In the genomic region with DNA sequence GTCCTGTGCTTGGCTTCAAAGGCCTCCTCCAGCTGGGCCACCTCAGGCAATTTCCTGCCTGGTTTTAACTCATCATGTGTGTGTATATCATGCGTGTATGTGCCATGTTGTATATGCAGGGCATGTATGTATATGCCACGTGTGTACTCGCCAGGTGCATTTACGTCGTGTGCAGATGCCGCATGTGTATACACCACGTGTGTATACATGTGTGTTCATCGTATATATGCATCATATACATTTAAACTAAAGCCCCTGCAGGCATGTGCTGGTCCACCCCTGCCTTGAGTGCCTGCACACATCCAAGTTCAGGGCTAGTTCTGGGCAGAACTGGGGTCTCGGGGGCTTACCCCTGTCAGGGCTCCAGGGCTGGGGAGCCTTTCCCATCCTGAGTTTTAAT, we compare ENCODE assay signal across 14 cellular contexts. TPM values are rescaled to one million over a fixed set of nuclear protein-coding genes. Genes with fewer than 3 reads are reported as not detected.
A peak's percentile ranks its signal among the peaks of the same experiment; 100 is the strongest.
DNase-seq lines count a peak whose midpoint lies in the region; ATAC-seq and TF ChIP-seq lines count a peak whose summit lies in the region.
"Had no signal": no experiment of that assay in that cellular context is flagged by ENCODE, and none has a peak within 500 bp of the region (broad histone marks: within the 10 kb centered on the region; RNA-seq: fewer than 3 reads in every experiment).

No MANE protein-coding gene starts in this region.

- TF ChIP-seq CTCF in C4-2B (conservative IDR thresholded peaks at IDR 0.05) (no peak), VCaP (conservative IDR thresholded peaks at IDR 0.05) (no peak), omental fat pad (IDR thresholded peaks at IDR 0.05) (no peak)

- DNase-seq in posterior vena cava (ENCODE audit: low spot score): peak; percentile 34
- no peak for DNase-seq in omental fat pad (ENCODE audit: low spot score)
- DNase-seq in occipital lobe (lab: John Stamatoyannopoulos, UW): no peak
- DNase-seq: C1 segment of cervical spinal cord; Caco-2; CD4-positive, CD25-positive, alpha-beta regulatory T cell; CD8-positive, alpha-beta T cell; DND-41; GOT3; HFFc6 had no signal

- intact Hi-C loops in posterior vena cava (cut with DNase I): loop anchor here in 1 of 2 donors (10.0 kb wide), 1 partner anchor 48 kb away; no protein-coding TSS in a partner anchor

- H3K27ac ChIP-seq in C4-2B (peak overlapping the region; percentile 85; the same call in 1 of the 2 replicates), VCaP (0 out of 2 replicates have a peak overlapping the region, but pooled peaks have one; percentile 1)

- ATAC-seq in HG03097 (IDR thresholded peaks at IDR 0.05; ENCODE audit: low FRiP score, unreplicated experiment) (no peak), omental fat pad (ENCODE audit: low FRiP score) (no peak)
- ATAC-seq: CD8-positive, alpha-beta T cell had no signal

RNA-seq across cellular contexts. Expression of a gene that starts 54.0 kb away (rescaled TPM):
- total RNA-seq in posterior vena cava (100 to 1,000 TPM in 1 of 2 donors, 10 to 100 TPM in 1; 77.6 to 176 TPM), omental fat pad (100 to 1,000 TPM in 2 of 4 donors, 10 to 100 TPM in 2; 53.1 to 164 (median 102) TPM), occipital lobe (1.2 TPM)
- total RNA-seq: A172; CD4-positive, CD25-positive, alpha-beta regulatory T cell; CD8-positive, alpha-beta T cell; HFFc6 had no signal

Comparison
In these comparisons a context has a peak if more than half of its experiments do, and no peak if none do; other contexts are left out.
1. RNA of a gene that starts 54.0 kb away (total RNA-seq): 77.6 to 176 TPM in posterior vena cava and 53.1 to 164 TPM in omental fat pad; 1.2 TPM in occipital lobe (single experiment); every median in the first group is over 10 times any median in the second.